8 cellular contexts compared by ENCODE assay signal in genomic region chr9:34929506-34930102, GRCh38. TPM values are rescaled to one million over a fixed set of nuclear protein-coding genes. Genes with fewer than 3 reads are reported as not detected.
DNase-seq lines count a peak whose midpoint lies in the region; ATAC-seq and TF ChIP-seq lines count a peak whose summit lies in the region.

No MANE protein-coding gene starts in this region.

- no peaks in the 10 kb centered on the region for H3K4me1 ChIP-seq in OCI-LY7 (ENCODE audit: insufficient read depth, low read length, poor library complexity, severe bottlenecking)

- H3K9me2 ChIP-seq in OCI-LY7 (ENCODE audit: insufficient read depth, low read length), result no peaks in the 10 kb centered on the region

- no peaks in the 10 kb centered on the region for H4K20me1 ChIP-seq in OCI-LY7 (ENCODE audit: insufficient read depth, low read length)

- H3K36me3 ChIP-seq in OCI-LY7 (ENCODE audit: insufficient read depth, low read length), result no peaks in the 10 kb centered on the region

- DNase-seq in AG20443 (ENCODE audit: low spot score), result peak; percentile 31
- DNase-seq in GM13976 (ENCODE audit: low spot score), result peak; percentile 49
- DNase-seq in OCI-LY7 (ENCODE audit: low spot score), result peak; percentile 42
- DNase-seq in memory B cell (ENCODE audit: low spot score in 2 of 2), result no peak
- DNase-seq in occipital lobe (lab: John Stamatoyannopoulos, UW), result no peak

- CTCF ChIA-PET in OCI-LY7 (lab: Charles Lee; ENCODE audit: unreplicated experiment), result interaction anchor here (0.6 kb wide), 1 partner anchor 143 kb away, joined by 4 read pairs; the partner anchor contains the start of gene VCP

- no peak overlapping the region for H3K27ac ChIP-seq in OCI-LY7 (ENCODE audit: low read depth, low read length, poor library complexity, severe bottlenecking)

- ATAC-seq in memory B cell (ENCODE audit: low read depth) (peak; percentile 46), HG02870 (IDR thresholded peaks at IDR 0.05; ENCODE audit: unreplicated experiment) (no peak), GM18867 (IDR thresholded peaks at IDR 0.05; ENCODE audit: unreplicated experiment) (no peak)

- in situ Hi-C loops in GM13976 (cut with MboI; ENCODE audit: low sequenced_read_pairs, unreplicated experiment), result no loop called here

- intact Hi-C loops in OCI-LY7 (cut with micrococcal nuclease; ENCODE audit: unreplicated experiment), result no loop called here

- H3K4me3 ChIP-seq in OCI-LY7 (ENCODE audit: low read depth, low read length, poor library complexity, severe bottlenecking), result no peak overlapping the region

- H3K36me3 Mint-ChIP-seq in brain, result no peaks in the 10 kb centered on the region
- H3K36me3 Mint-ChIP-seq in memory B cell, result peaks cover 6% of the 10 kb centered on the region

- BruUV-seq in OCI-LY7 (replicated peaks; lab: Mats Ljungman, UMichigan), result no TSS peak

- H2AFZ ChIP-seq in OCI-LY7 (ENCODE audit: low read length), result no peak overlapping the region

- H3K4me1 Mint-ChIP-seq in brain, result peaks cover 26% of the 10 kb centered on the region
- peaks cover 2% of the 10 kb centered on the region for H3K4me1 Mint-ChIP-seq in memory B cell

- H3K27ac Mint-ChIP-seq in brain (no peak overlapping the region), memory B cell (no peak overlapping the region)

- H3K79me2 ChIP-seq in OCI-LY7 (ENCODE audit: insufficient read depth, low read depth, low read length), result no peaks in the 10 kb centered on the region

- TF ChIP-seq CTCF in GM13976 (IDR thresholded peaks at IDR 0.05; ENCODE audit: borderline replicate concordance, control extremely low read depth, extremely low read depth, insufficient read depth, missing control alignments) (peak; percentile 52), OCI-LY7 (conservative IDR thresholded peaks at IDR 0.05; ENCODE audit: low read length) (peak; percentile 84), brain (conservative IDR thresholded peaks at IDR 0.05) (peak; percentile 45 to 68)

- H3K4me3 Mint-ChIP-seq in brain, result no peak overlapping the region
- H3K4me3 Mint-ChIP-seq in memory B cell, result no peak overlapping the region

- peaks cover 16% of the 10 kb centered on the region for H3K27me3 Mint-ChIP-seq in brain
- peaks cover 15% of the 10 kb centered on the region for H3K27me3 Mint-ChIP-seq in memory B cell

- H3K9me3 Mint-ChIP-seq in brain, result peaks cover 5 to 14% (median 13%) of the 10 kb centered on the region in 5 experiments
- H3K9me3 Mint-ChIP-seq in memory B cell, result peaks cover 10% of the 10 kb centered on the region

- POLR2A ChIA-PET in OCI-LY7 (lab: Charles Lee), result no interaction called here

- no peaks in the 10 kb centered on the region; the same call in 1 of the 2 replicates for H3K9me3 ChIP-seq in OCI-LY7 (ENCODE audit: low read length)

- H3K4me2 ChIP-seq in OCI-LY7 (ENCODE audit: low read length), result no peak overlapping the region

RNA-seq across cellular contexts. Expression of gene PHF24, which starts 28.5 kb away (rescaled TPM):
- not detected in 2 replicates for total RNA-seq in OCI-LY7 (2014; rRNA removed; shearing (Covaris generic))
- total RNA-seq in OCI-LY7 (2022) (not detected in 2 replicates), occipital lobe (25.6 TPM)
- 14.7 TPM for polyA plus RNA-seq in brain (ENCODE audit: insufficient read depth, low read depth, low replicate concordance)

RNA-seq across cellular contexts. Expression of gene DNAJB5, which starts 59.9 kb away (rescaled TPM):
- total RNA-seq in OCI-LY7 (2014; rRNA removed; shearing (Covaris generic)), result 4.6 and 5.1 TPM in 2 replicates
- 5.8 and 6.7 TPM in 2 replicates for total RNA-seq in OCI-LY7 (2022)
- 49.4 TPM for polyA plus RNA-seq in brain (ENCODE audit: insufficient read depth, low read depth, low replicate concordance)
- total RNA-seq in occipital lobe, result 47.9 TPM

Comparison
In these comparisons a context has a peak if more than half of its experiments do, and no peak if none do; other contexts are left out.
1. DNase-seq: peak in AG20443 (single experiment), GM13976 (single experiment) and OCI-LY7 (single experiment); none in memory B cell (0 of 2) and occipital lobe (single experiment).
2. RNA of gene PHF24, which starts 28.5 kb away (total RNA-seq): 25.6 TPM in occipital lobe (single experiment); not detected in OCI-LY7; every median in the first group is over 10 times any median in the second.
3. Peak in every context shown above with its lines, with median percentiles within 50 percentile points of each other: CTCF ChIP-seq.